Comparison of ENCODE assay signal across 20 cellular contexts in genomic region chr7:158840604-158841003, GRCh38. TPM values are rescaled to one million over a fixed set of nuclear protein-coding genes. Genes with fewer than 3 reads are reported as not detected.
A peak's percentile ranks its signal among the peaks of the same experiment; 100 is the strongest.
DNase-seq lines count a peak whose midpoint lies in the region; ATAC-seq and TF ChIP-seq lines count a peak whose summit lies in the region.
"Had no signal": no experiment of that assay in that cellular context is flagged by ENCODE, and none has a peak within 500 bp of the region (broad histone marks: within the 10 kb centered on the region; RNA-seq: fewer than 3 reads in every experiment).

No MANE protein-coding gene starts in this region.

- peaks cover 4% of the 10 kb centered on the region; the same call in 1 of the 2 replicates for H3K9me3 ChIP-seq in Karpas-422 (ENCODE audit: low read length)
- H3K9me3 ChIP-seq in mesenchymal stem cell (ENCODE audit: control insufficient read depth, low read length): no peaks in the 10 kb centered on the region
- no peaks in the 10 kb centered on the region for H3K9me3 ChIP-seq in uterus
- H3K9me3 ChIP-seq in ascending aorta: no peaks in the 10 kb centered on the region

- H3K4me3 Mint-ChIP-seq in GM23338 (no peak overlapping the region), osteocyte (ENCODE audit: unreplicated experiment) (no peak overlapping the region)
- H3K4me3 Mint-ChIP-seq: B cell; CD8-positive, alpha-beta T cell had no signal

- H3K4ac ChIP-seq in mesenchymal stem cell (ENCODE audit: low read depth in 1 of 2, low read length in 2 of 2): no peak overlapping the region

- intact Hi-C loops in uterus (cut with DNase I; ENCODE audit: low total_unique reads): no loop called here
- intact Hi-C loops in ascending aorta (cut with DNase I): no loop called here

- H2AFZ ChIP-seq in GM23338: no peak overlapping the region
- H2AFZ ChIP-seq in Karpas-422 (ENCODE audit: low read length): peak overlapping the region; percentile 2; the same call in 1 of the 2 replicates
- no peak overlapping the region for H2AFZ ChIP-seq in mesenchymal stem cell (ENCODE audit: low read depth, low read length)
- H2AFZ ChIP-seq: GM23248 had no signal

- no peak overlapping the region for H3K23ac ChIP-seq in mesenchymal stem cell (ENCODE audit: low read length in 2 of 2)

- H2BK15ac ChIP-seq in mesenchymal stem cell (ENCODE audit: low read depth, poor library complexity, severe bottlenecking): no peak overlapping the region

- peak overlapping the region; percentile 10 for H4K8ac ChIP-seq in mesenchymal stem cell (ENCODE audit: low read length)

- H3K4me3 ChIP-seq in GM23338 (no peak overlapping the region), Karpas-422 (ENCODE audit: low read length) (no peak overlapping the region), mesenchymal stem cell (ENCODE audit: insufficient read depth in 1 of 2, low read depth in 1 of 2, low read length in 2 of 2) (no peak overlapping the region), uterus (no peak overlapping the region), ascending aorta (no peak overlapping the region)
- H3K4me3 ChIP-seq: BLaER1 treated with 17β-estradiol and CSF1 and Interleukin-3, amounts not matched to agents 10 nM and 100 nM; GM12878; GM23248 had no signal

- H3K79me2 ChIP-seq in GM23338 (replicated peaks; ENCODE audit: insufficient read depth) (no peaks in the 10 kb centered on the region), Karpas-422 (ENCODE audit: low read length) (no peaks in the 10 kb centered on the region)

- no peak overlapping the region for H3K27ac ChIP-seq in GM23338 (ENCODE audit: low read depth)
- H3K27ac ChIP-seq in Karpas-422 (ENCODE audit: low read length): peak overlapping the region; percentile 88
- H3K27ac ChIP-seq in mesenchymal stem cell (ENCODE audit: low read length, poor library complexity, severe bottlenecking): no peak overlapping the region
- H3K27ac ChIP-seq in uterus: no peak overlapping the region
- no peak overlapping the region for H3K27ac ChIP-seq in ascending aorta
- H3K27ac ChIP-seq: BLaER1 treated with 17β-estradiol and CSF1 and Interleukin-3, amounts not matched to agents 10 nM and 100 nM; GM23248; HL-60 had no signal

- 78% methylated on average over 8 of the region's 8 CpGs for WGBS in mesenchymal stem cell

- no peak overlapping the region for H2BK12ac ChIP-seq in mesenchymal stem cell (ENCODE audit: low read length in 2 of 2)

- H3K27me3 Mint-ChIP-seq in GM23338 (ENCODE audit: insufficient read depth, low read depth, poor library complexity) (peaks cover 18% of the 10 kb centered on the region), osteocyte (ENCODE audit: unreplicated experiment) (peaks cover 12% of the 10 kb centered on the region)

- no peak overlapping the region for H3K18ac ChIP-seq in mesenchymal stem cell (ENCODE audit: low read depth in 1 of 2, low read length in 2 of 2)

- no peak overlapping the region for H3K27ac Mint-ChIP-seq in GM23338
- no peak overlapping the region for H3K27ac Mint-ChIP-seq in osteocyte (ENCODE audit: unreplicated experiment)
- H3K27ac Mint-ChIP-seq: B cell; CD8-positive, alpha-beta T cell had no signal

- no peak overlapping the region for H2AK5ac ChIP-seq in mesenchymal stem cell (ENCODE audit: low read length, severe bottlenecking)

- TF ChIP-seq CTCF in GM23338 (conservative IDR thresholded peaks at IDR 0.05; ENCODE audit: low read depth in 2 of 2) (no peak), osteocyte (IDR thresholded peaks at IDR 0.05) (no peak), uterus (IDR thresholded peaks at IDR 0.05) (no peak), ascending aorta (IDR thresholded peaks at IDR 0.05) (no peak)

- no peak overlapping the region for H4K91ac ChIP-seq in mesenchymal stem cell (ENCODE audit: low read length)

- peaks cover 6% of the 10 kb centered on the region for H3F3A ChIP-seq in GM23338 (replicated peaks; ENCODE audit: low read depth)

- no peak overlapping the region for H3K14ac ChIP-seq in mesenchymal stem cell (ENCODE audit: low read length in 2 of 2)

- H3K9ac ChIP-seq in Karpas-422 (ENCODE audit: low read length): peak overlapping the region; percentile 38; the same call in 1 of the 2 replicates
- H3K9ac ChIP-seq in mesenchymal stem cell (ENCODE audit: low read length): no peak overlapping the region
- H3K9ac ChIP-seq: BLaER1 treated with 17β-estradiol and CSF1 and Interleukin-3, amounts not matched to agents 10 nM and 100 nM; GM23248 had no signal

- no peak overlapping the region for H2BK5ac ChIP-seq in mesenchymal stem cell (ENCODE audit: low read depth, low read length, poor library complexity, severe bottlenecking)

- H4K20me1 ChIP-seq in GM23338 (replicated peaks; ENCODE audit: insufficient read depth): no peaks in the 10 kb centered on the region
- H4K20me1 ChIP-seq in Karpas-422 (ENCODE audit: insufficient read depth, low read depth, low read length): no peaks in the 10 kb centered on the region
- H4K20me1 ChIP-seq: BLaER1 treated with 17β-estradiol and CSF1 and Interleukin-3, amounts not matched to agents 10 nM and 100 nM had no signal

- H3K9me3 Mint-ChIP-seq in GM23338 (peaks cover 30% of the 10 kb centered on the region), osteocyte (ENCODE audit: unreplicated experiment) (no peaks in the 10 kb centered on the region)
- H3K9me3 Mint-ChIP-seq: CD8-positive, alpha-beta T cell; IgD-negative memory B cell had no signal

- TF ChIP-seq POLR2A in uterus (IDR thresholded peaks at IDR 0.05): no peak

- H3K27me3 ChIP-seq in GM23338 (ENCODE audit: insufficient read depth) (no peaks in the 10 kb centered on the region), Karpas-422 (ENCODE audit: low read length) (no peaks in the 10 kb centered on the region), mesenchymal stem cell (ENCODE audit: control insufficient read depth in 1 of 2, insufficient read depth in 1 of 2, low read length in 2 of 2) (no peaks in the 10 kb centered on the region), uterus (no peaks in the 10 kb centered on the region), ascending aorta (no peaks in the 10 kb centered on the region)
- H3K27me3 ChIP-seq: BLaER1 treated with 17β-estradiol and CSF1 and Interleukin-3, amounts not matched to agents 10 nM and 100 nM had no signal

- H3K4me1 Mint-ChIP-seq in GM23338 (peaks cover 22% of the 10 kb centered on the region), osteocyte (ENCODE audit: unreplicated experiment) (peaks cover 8% of the 10 kb centered on the region)

- no peaks in the 10 kb centered on the region for H3K79me1 ChIP-seq in mesenchymal stem cell (replicated peaks; ENCODE audit: low read length, poor library complexity, severe bottlenecking)

- H3K4me1 ChIP-seq in GM23338 (ENCODE audit: insufficient read depth) (peaks cover 26% of the 10 kb centered on the region), Karpas-422 (ENCODE audit: low read length) (peaks cover 40% of the 10 kb centered on the region), mesenchymal stem cell (ENCODE audit: control insufficient read depth, insufficient read depth, low read depth, low read length) (peaks cover 3% of the 10 kb centered on the region), uterus (no peaks in the 10 kb centered on the region), ascending aorta (no peaks in the 10 kb centered on the region)
- H3K4me1 ChIP-seq: BLaER1 treated with 17β-estradiol and CSF1 and Interleukin-3, amounts not matched to agents 10 nM and 100 nM had no signal

- no peak overlapping the region for H2BK120ac ChIP-seq in mesenchymal stem cell (ENCODE audit: low read depth, low read length)

- ATAC-seq in GM23338 (peak; percentile 43; the same call in 2 of the 3 replicates), HG02623 (IDR thresholded peaks at IDR 0.05; ENCODE audit: unreplicated experiment) (no peak)
- ATAC-seq: CD8-positive, alpha-beta T cell; GM12878 had no signal

- H3K36me3 Mint-ChIP-seq in GM23338 (ENCODE audit: low read depth) (peaks cover 12% of the 10 kb centered on the region), osteocyte (ENCODE audit: unreplicated experiment) (no peaks in the 10 kb centered on the region)
- H3K36me3 Mint-ChIP-seq: CD8-positive, alpha-beta T cell; IgD-negative memory B cell had no signal

- H3K36me3 ChIP-seq in GM23338 (ENCODE audit: insufficient read depth) (peaks cover 8% of the 10 kb centered on the region; the same call in 1 of the 2 replicates), Karpas-422 (ENCODE audit: insufficient read depth, low read length) (no peaks in the 10 kb centered on the region), mesenchymal stem cell (ENCODE audit: control insufficient read depth in 1 of 2, insufficient read depth in 2 of 2, low read depth in 1 of 2, low read length in 2 of 2) (no peaks in the 10 kb centered on the region), uterus (no peaks in the 10 kb centered on the region), ascending aorta (no peaks in the 10 kb centered on the region)
- H3K36me3 ChIP-seq: BLaER1 treated with 17β-estradiol and CSF1 and Interleukin-3, amounts not matched to agents 10 nM and 100 nM had no signal

- DNase-seq in GM23338 (ENCODE audit: low spot score): no peak
- peak; percentile 52 for DNase-seq in Karpas-422
- no peak for DNase-seq in mesenchymal stem cell
- peak; percentile 65 for DNase-seq in osteocyte (ENCODE audit: extremely low spot score, unreplicated experiment)
- no peak for DNase-seq in COR-L47 (lab: John Stamatoyannopoulos, UW)
- DNase-seq in uterus: no peak
- no peak for DNase-seq in ascending aorta (ENCODE audit: low spot score in 2 of 2)
- DNase-seq: CD8-positive, alpha-beta T cell; DMS 273 treated with DMSO at 0.1 percent for 48 hours; DMS53; DND-41; EL; GM23248; HCEC 1CT had no signal

- H3K4me2 ChIP-seq in GM23338: peak overlapping the region; percentile 38; the same call in 1 of the 2 replicates
- peak overlapping the region; percentile 24 for H3K4me2 ChIP-seq in Karpas-422 (ENCODE audit: low read depth, low read length, poor library complexity, severe bottlenecking)
- no peak overlapping the region for H3K4me2 ChIP-seq in mesenchymal stem cell (ENCODE audit: low read length, poor library complexity, severe bottlenecking)
- H3K4me2 ChIP-seq: BLaER1 treated with 17β-estradiol and CSF1 and Interleukin-3, amounts not matched to agents 10 nM and 100 nM had no signal

- H3K9me2 ChIP-seq in GM23338 (ENCODE audit: insufficient read depth) (peaks cover 4% of the 10 kb centered on the region; the same call in 1 of the 2 replicates), Karpas-422 (replicated peaks; ENCODE audit: insufficient read depth, low read length) (no peaks in the 10 kb centered on the region)

RNA-seq across cellular contexts. Expression of gene ESYT2, which starts 11.3 kb away (rescaled TPM):
- total RNA-seq in GM23338 (2014; rRNA removed; shearing (Covaris generic)): 50.3 and 52.7 TPM in 2 replicates
- polyA plus RNA-seq in GM23338 (2016; fragmentation: Nextera tagmentation; extraction: Ambion mirVana): 9.6 TPM in 2 replicates
- 216 and 242 TPM in 2 replicates for total RNA-seq in Karpas-422 (2014; rRNA removed; shearing (Covaris generic); ENCODE audit: low replicate concordance)
- polyA plus RNA-seq in mesenchymal stem cell (2013, experiment 1 of 2): 31.0 TPM
- 31.9 TPM for polyA plus RNA-seq in mesenchymal stem cell (2013, experiment 2 of 2)
- total RNA-seq in osteocyte (146 and 156 TPM in 2 replicates), uterus (100 to 1,000 TPM in 2 of 4 donors, 10 to 100 TPM in 2; 91.6 to 159 (median 100) TPM), ascending aorta (102 TPM)

RNA-seq across cellular contexts. Expression of gene DYNC2I1, which starts 15.8 kb away (rescaled TPM):
- 8.3 and 9.0 TPM in 2 replicates for total RNA-seq in GM23338 (2014; rRNA removed; shearing (Covaris generic))
- 54.4 and 60.9 TPM in 2 replicates for polyA plus RNA-seq in GM23338 (2016; fragmentation: Nextera tagmentation; extraction: Ambion mirVana)
- 15.9 and 40.0 TPM in 2 replicates for total RNA-seq in Karpas-422 (2014; rRNA removed; shearing (Covaris generic); ENCODE audit: low replicate concordance)
- polyA plus RNA-seq in mesenchymal stem cell (2013, experiment 1 of 2): 11.8 TPM
- polyA plus RNA-seq in mesenchymal stem cell (2013, experiment 2 of 2): 10.7 TPM
- total RNA-seq in osteocyte (23.7 and 24.8 TPM in 2 replicates), uterus (10 to 100 TPM; 10.5 to 36.6 (median 23.3) TPM), ascending aorta (7.6 TPM)

Comparison
In these comparisons a context has a peak if more than half of its experiments do, and no peak if none do; other contexts are left out.
1. DNase-seq: peak in Karpas-422 (single experiment) and osteocyte (single experiment); none in GM23338 (single experiment), mesenchymal stem cell (single experiment), COR-L47 (single experiment), uterus (0 of 2) and ascending aorta (0 of 2).